Comparison of ENCODE assay signal across 8 cellular contexts in the genomic region with DNA sequence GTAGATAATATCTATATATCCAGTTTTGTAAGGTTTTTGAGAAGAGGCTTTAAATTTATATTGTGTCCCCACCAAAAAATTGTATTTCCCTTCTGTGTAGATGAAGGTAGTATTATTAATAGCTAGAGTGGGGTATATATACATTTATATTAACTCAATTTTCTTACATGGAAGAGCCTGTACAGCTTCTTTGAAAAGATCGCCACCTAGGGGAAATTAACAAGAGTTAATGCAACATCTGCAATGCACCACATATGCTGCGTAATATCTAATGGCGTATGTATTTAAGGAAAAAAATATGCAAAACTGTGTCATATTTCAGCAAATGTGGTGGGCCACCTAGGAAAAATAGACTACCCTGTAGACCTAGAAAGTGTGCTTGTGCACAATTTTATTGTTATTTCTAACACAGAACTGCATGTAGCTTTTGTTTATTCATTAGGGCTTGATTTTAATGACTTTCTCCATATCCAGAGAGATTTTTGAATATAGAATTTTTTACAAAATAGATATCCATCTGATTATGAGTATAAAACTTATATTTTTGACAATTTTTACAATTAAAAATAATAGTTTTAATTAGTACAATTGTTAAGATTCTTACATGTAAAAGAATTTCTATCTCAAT. TPM values are rescaled to one million over a fixed set of nuclear protein-coding genes. Genes with fewer than 3 reads are reported as not detected.
DNase-seq lines count a peak whose midpoint lies in the region; ATAC-seq and TF ChIP-seq lines count a peak whose summit lies in the region.

No MANE protein-coding gene starts in this region.

- H3K4me3 Mint-ChIP-seq in activated T-helper 17 cell treated with anti-CD3 and anti-CD28 coated beads, Interleukin-2, amount 50 U/mL, for 72 hours = no peak overlapping the region

- TF ChIP-seq POLR2A in testis (IDR thresholded peaks at IDR 0.05) = no peak

- H3K4me2 ChIP-seq in Karpas-422 (ENCODE audit: low read depth, low read length, poor library complexity, severe bottlenecking) = no peak overlapping the region

- no peaks in the 10 kb centered on the region for H3K9me2 ChIP-seq in Karpas-422 (replicated peaks; ENCODE audit: insufficient read depth, low read length)

- H2AFZ ChIP-seq in Karpas-422 (ENCODE audit: low read length) = no peak overlapping the region

- 73 to 76% methylated on average over 3 of the region's 3 CpGs for WGBS in testis, 2 donors

- H3K27me3 Mint-ChIP-seq in activated T-helper 17 cell treated with anti-CD3 and anti-CD28 coated beads, Interleukin-2, amount 50 U/mL, for 72 hours = peaks cover 19% of the 10 kb centered on the region

- ATAC-seq in GM21367 (IDR thresholded peaks at IDR 0.05; ENCODE audit: unreplicated experiment) = peak; percentile 75
- ATAC-seq in HG03460 (IDR thresholded peaks at IDR 0.05; ENCODE audit: unreplicated experiment) = no peak
- no peak for ATAC-seq in activated T-helper 17 cell treated with anti-CD3 and anti-CD28 coated beads, Interleukin-2, amount 50 U/mL, for 72 hours (replicated peaks)

- no peak overlapping the region for H3K27ac ChIP-seq in Karpas-422 (ENCODE audit: low read length)
- H3K27ac ChIP-seq in testis = no peak overlapping the region

- DNase-seq in EH (ENCODE audit: low read depth) = peak; percentile 71
- peak; percentile 79 for DNase-seq in Karpas-422
- DNase-seq in RPMI8226 = peak; percentile 32
- peak; percentile 74 for DNase-seq in fibroblast of peridontal ligament (ENCODE audit: extremely low read depth)
- DNase-seq in testis = no peak

- no peaks in the 10 kb centered on the region for H4K20me1 ChIP-seq in Karpas-422 (ENCODE audit: insufficient read depth, low read depth, low read length)

- H3K27me3 ChIP-seq in Karpas-422 (ENCODE audit: low read length) (no peaks in the 10 kb centered on the region), testis (no peaks in the 10 kb centered on the region)

- no peak overlapping the region for H3K9ac ChIP-seq in Karpas-422 (ENCODE audit: low read length)

- H3K36me3 ChIP-seq in Karpas-422 (ENCODE audit: insufficient read depth, low read length) = no peaks in the 10 kb centered on the region
- no peaks in the 10 kb centered on the region for H3K36me3 ChIP-seq in testis (ENCODE audit: low read depth, missing control alignments)

- intact Hi-C loops in testis (cut with DNase I; ENCODE audit: low total_unique reads) = no loop called here

- H3K4me1 ChIP-seq in Karpas-422 (ENCODE audit: low read length) (no peaks in the 10 kb centered on the region), testis (no peaks in the 10 kb centered on the region)

- no peaks in the 10 kb centered on the region for H3K9me3 ChIP-seq in Karpas-422 (ENCODE audit: low read length)
- H3K9me3 ChIP-seq in testis = no peaks in the 10 kb centered on the region

- no peaks in the 10 kb centered on the region for H3K36me3 Mint-ChIP-seq in activated T-helper 17 cell treated with anti-CD3 and anti-CD28 coated beads, Interleukin-2, amount 50 U/mL, for 72 hours (ENCODE audit: low read depth)

- no peak overlapping the region for H3K27ac Mint-ChIP-seq in activated T-helper 17 cell treated with anti-CD3 and anti-CD28 coated beads, Interleukin-2, amount 50 U/mL, for 72 hours

- H3K4me1 Mint-ChIP-seq in activated T-helper 17 cell treated with anti-CD3 and anti-CD28 coated beads, Interleukin-2, amount 50 U/mL, for 72 hours = no peaks in the 10 kb centered on the region

- H3K4me3 ChIP-seq in Karpas-422 (ENCODE audit: low read length) = no peak overlapping the region
- H3K4me3 ChIP-seq in testis = no peak overlapping the region

- TF ChIP-seq CTCF in testis (IDR thresholded peaks at IDR 0.05) = peak in 2 of 3 experiments; percentile 31 to 54

- H3K9me3 Mint-ChIP-seq in activated T-helper 17 cell treated with anti-CD3 and anti-CD28 coated beads, Interleukin-2, amount 50 U/mL, for 72 hours = no peaks in the 10 kb centered on the region

- H3K79me2 ChIP-seq in Karpas-422 (ENCODE audit: low read length) = no peaks in the 10 kb centered on the region

RNA-seq across cellular contexts. Expression of gene CCER1, which starts 14.0 kb away (rescaled TPM):
- not detected in 2 replicates for total RNA-seq in Karpas-422 (2014; rRNA removed; shearing (Covaris generic); ENCODE audit: low replicate concordance)
- 10 to 100 TPM; 17.8 to 58.6 TPM for total RNA-seq in testis
- polyA plus RNA-seq in testis (ENCODE audit: insufficient read depth, low read depth, low replicate concordance) = 77.3 TPM
- not detected for total RNA-seq in activated T-helper 17 cell treated with anti-CD3 and anti-CD28 coated beads, Interleukin-2, amount 50 U/mL, for 72 hours

Comparison
In these comparisons a context has a peak if more than half of its experiments do, and no peak if none do; other contexts are left out.
1. RNA of gene CCER1, which starts 14.0 kb away (total RNA-seq): 17.8 to 58.6 TPM in testis; not detected in Karpas-422 and not detected in activated T-helper 17 cell treated with anti-CD3 and anti-CD28 coated beads, Interleukin-2, amount 50 U/mL, for 72 hours; every median in the first group is over 10 times any median in the second.